Comparison of ENCODE assay signal across 20 cellular contexts in genomic region chr11:17907046-17907445, GRCh38.
A peak's percentile ranks its signal among the peaks of the same experiment; 100 is the strongest.
DNase-seq lines count a peak whose midpoint lies in the region; ATAC-seq lines count a peak whose summit lies in the region.
"Had no signal": no experiment of that assay in that cellular context is flagged by ENCODE, and none has a peak within 500 bp of the region (broad histone marks: within the 10 kb centered on the region; RNA-seq: fewer than 3 reads in every experiment).

No MANE protein-coding gene starts in this region.

- no peak overlapping the region for H3K27ac Mint-ChIP-seq in stimulated activated memory B cell treated with anti-CD40 and anti-IgM and Interleukin-4, amounts not matched to agents 10 μg/mL and 1 μg/mL and 100 μg/mL, for 72 hours
- H3K27ac Mint-ChIP-seq: HFFc6, IgD-negative memory B cell had no signal

- DNase-seq in foreskin melanocyte, result no peak
- no peak for DNase-seq in activated effector memory CD4-positive, alpha-beta T cell treated with Interleukin-2 at 50 U/mL for 16 hours
- DNase-seq: AML-193, GDM1, HFFc6, MV-4-11, NCI-H1694 treated with DMSO at 0.1 percent for 48 hours, NCI-H2081 treated with DMSO at 0.1 percent for 48 hours, NCI-H2171 treated with DMSO at 0.1 percent for 48 hours, NCI-H446 treated with DMSO at 0.1 percent for 48 hours, T-helper 1 cell had no signal

- ATAC-seq in GM18498 (IDR thresholded peaks at IDR 0.05; ENCODE audit: unreplicated experiment) (peak; percentile 44), HG03095 (IDR thresholded peaks at IDR 0.05; ENCODE audit: unreplicated experiment) (peak; percentile 53), HG03045 (IDR thresholded peaks at IDR 0.05; ENCODE audit: unreplicated experiment) (no peak), HG03196 (IDR thresholded peaks at IDR 0.05; ENCODE audit: unreplicated experiment) (no peak)
- ATAC-seq in stimulated activated memory B cell treated with anti-CD40 and anti-IgM and Interleukin-4, amounts not matched to agents 10 μg/mL and 1 μg/mL and 100 μg/mL, for 72 hours, result peak; percentile 61
- ATAC-seq: Right ventricle myocardium inferior had no signal

- H3K27me3 Mint-ChIP-seq in stimulated activated memory B cell treated with anti-CD40 and anti-IgM and Interleukin-4, amounts not matched to agents 10 μg/mL and 1 μg/mL and 100 μg/mL, for 72 hours, result no peaks in the 10 kb centered on the region
- H3K27me3 Mint-ChIP-seq: IgD-negative memory B cell had no signal

- no peak overlapping the region for H3K4me3 Mint-ChIP-seq in stimulated activated memory B cell treated with anti-CD40 and anti-IgM and Interleukin-4, amounts not matched to agents 10 μg/mL and 1 μg/mL and 100 μg/mL, for 72 hours
- H3K4me3 Mint-ChIP-seq: HFFc6, IgD-negative memory B cell had no signal

- peaks cover 44% of the 10 kb centered on the region for H3K36me3 Mint-ChIP-seq in stimulated activated memory B cell treated with anti-CD40 and anti-IgM and Interleukin-4, amounts not matched to agents 10 μg/mL and 1 μg/mL and 100 μg/mL, for 72 hours

- no peaks in the 10 kb centered on the region for H3K9me3 Mint-ChIP-seq in stimulated activated memory B cell treated with anti-CD40 and anti-IgM and Interleukin-4, amounts not matched to agents 10 μg/mL and 1 μg/mL and 100 μg/mL, for 72 hours
- H3K9me3 Mint-ChIP-seq: HFFc6, IgD-negative memory B cell had no signal

- H3K27ac ChIP-seq in angular gyrus (ENCODE audit: low read depth, low read length), result peak overlapping the region; percentile 67
- H3K27ac ChIP-seq: SJSA1 had no signal

- peaks cover 18% of the 10 kb centered on the region for H3K4me1 Mint-ChIP-seq in stimulated activated memory B cell treated with anti-CD40 and anti-IgM and Interleukin-4, amounts not matched to agents 10 μg/mL and 1 μg/mL and 100 μg/mL, for 72 hours

Comparison
In these comparisons a context has a peak if more than half of its experiments do, and no peak if none do; other contexts are left out.
1. ATAC-seq: peak in GM18498 (single experiment), HG03095 (single experiment) and stimulated activated memory B cell treated with anti-CD40 and anti-IgM and Interleukin-4, amounts not matched to agents 10 μg/mL and 1 μg/mL and 100 μg/mL, for 72 hours (single experiment); none in HG03045 (single experiment) and HG03196 (single experiment).